Comparison of ENCODE assay signal across 22 cellular contexts in genomic region chr4:140089216-140089615, GRCh38.
"Had no signal": no experiment of that assay in that cellular context is flagged by ENCODE, and none has a peak within 500 bp of the region (broad histone marks: within the 10 kb centered on the region; RNA-seq: fewer than 3 reads in every experiment).

No MANE protein-coding gene starts in this region.

- H3K27ac ChIP-seq: colonic mucosa, epithelial cell of prostate, esophagus muscularis mucosa, gastrocnemius medialis, parathyroid adenoma, prostate gland, right lobe of liver, stomach, thoracic aorta, transverse colon had no signal

- H2AFZ ChIP-seq: parathyroid adenoma had no signal

- ATAC-seq: gastrocnemius medialis; left colon; left ventricle myocardium superior; naive thymus-derived CD4-positive, alpha-beta T cell; right lobe of liver had no signal

- H3K9me3 Mint-ChIP-seq: nephron progenitor cell had no signal

- DNase-seq: colonic mucosa; effector CD4-positive, alpha-beta T cell; gastrocnemius medialis; glutamatergic neuron; left colon; left ventricle myocardium superior; naive thymus-derived CD4-positive, alpha-beta T cell; nephron progenitor cell; retina; right lobe of liver; stimulated activated CD4-positive, alpha-beta T cell treated with anti-CD3 and anti-CD28 coated beads, Interleukin-2, amount 100 ng/mL, for 24 hours; stimulated activated naive CD4-positive, alpha-beta T cell; stomach; substantia nigra; transverse colon had no signal

- H3K79me2 ChIP-seq: parathyroid adenoma had no signal

- FAIRE-seq: keratinocyte had no signal

- H3K4me1 ChIP-seq: colonic mucosa had no signal

- H3K4me3 ChIP-seq: colonic mucosa, esophagus muscularis mucosa, gastrocnemius medialis, lung, prostate gland, right lobe of liver, stomach, thoracic aorta, transverse colon had no signal

- H3K27ac Mint-ChIP-seq: naive thymus-derived CD4-positive, alpha-beta T cell; nephron progenitor cell had no signal

- H3K27me3 ChIP-seq: colonic mucosa, esophagus muscularis mucosa, gastrocnemius medialis, right lobe of liver, stomach, transverse colon had no signal

- H3K4me3 Mint-ChIP-seq: naive thymus-derived CD4-positive, alpha-beta T cell; nephron progenitor cell had no signal

- H3K9ac ChIP-seq: parathyroid adenoma had no signal

- H3K9me3 ChIP-seq: colonic mucosa, esophagus muscularis mucosa, gastrocnemius medialis, prostate gland, right lobe of liver, stomach, thoracic aorta, transverse colon had no signal

- H3K36me3 ChIP-seq: colonic mucosa, esophagus muscularis mucosa, gastrocnemius medialis, prostate gland, right lobe of liver, stomach, thoracic aorta, transverse colon had no signal
